1 cellular context compared by ENCODE assay signal in the genomic region with DNA sequence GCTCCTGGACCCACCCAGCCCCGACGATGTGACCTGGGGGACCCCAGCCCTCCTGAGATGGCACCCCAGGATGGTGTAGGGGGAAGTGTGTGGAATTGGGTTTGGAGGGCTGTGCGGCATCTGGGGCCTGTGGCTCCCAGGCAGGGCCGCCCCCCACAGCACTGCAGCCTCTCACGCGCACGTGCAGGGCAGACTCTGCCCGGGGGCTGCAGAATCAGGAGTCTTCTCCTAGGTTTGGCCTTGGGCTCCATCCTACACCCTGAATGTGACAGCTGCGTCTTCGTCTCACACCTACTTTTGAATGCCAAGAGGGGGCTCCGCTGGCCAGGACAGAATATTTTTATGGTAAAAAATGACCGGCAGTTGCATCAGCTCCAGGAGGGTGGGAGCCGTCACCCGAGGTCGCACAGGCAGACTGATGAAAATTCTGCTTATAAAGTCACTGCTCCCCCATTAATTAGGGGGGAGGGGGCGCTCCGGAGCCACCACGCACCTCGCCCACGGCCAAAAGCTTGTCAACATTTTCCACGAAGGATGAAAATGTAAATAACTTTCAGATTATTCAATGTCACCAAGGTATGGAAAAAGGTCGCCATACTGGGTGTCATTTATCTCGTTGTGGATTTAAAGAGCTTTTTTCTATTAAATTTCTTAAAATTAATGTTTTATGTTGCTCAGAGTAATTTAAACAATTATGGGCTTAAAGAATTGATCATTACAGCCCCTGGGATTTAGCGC.
TF ChIP-seq lines count a peak whose summit lies in the region.

No MANE protein-coding gene starts in this region.

TF ChIP-seq in K562, 482 proteins besides CTCF, POLR2A, EP300 and RAD21 (continued from another document and continues in another):
- TF ChIP-seq, protein P1, sequence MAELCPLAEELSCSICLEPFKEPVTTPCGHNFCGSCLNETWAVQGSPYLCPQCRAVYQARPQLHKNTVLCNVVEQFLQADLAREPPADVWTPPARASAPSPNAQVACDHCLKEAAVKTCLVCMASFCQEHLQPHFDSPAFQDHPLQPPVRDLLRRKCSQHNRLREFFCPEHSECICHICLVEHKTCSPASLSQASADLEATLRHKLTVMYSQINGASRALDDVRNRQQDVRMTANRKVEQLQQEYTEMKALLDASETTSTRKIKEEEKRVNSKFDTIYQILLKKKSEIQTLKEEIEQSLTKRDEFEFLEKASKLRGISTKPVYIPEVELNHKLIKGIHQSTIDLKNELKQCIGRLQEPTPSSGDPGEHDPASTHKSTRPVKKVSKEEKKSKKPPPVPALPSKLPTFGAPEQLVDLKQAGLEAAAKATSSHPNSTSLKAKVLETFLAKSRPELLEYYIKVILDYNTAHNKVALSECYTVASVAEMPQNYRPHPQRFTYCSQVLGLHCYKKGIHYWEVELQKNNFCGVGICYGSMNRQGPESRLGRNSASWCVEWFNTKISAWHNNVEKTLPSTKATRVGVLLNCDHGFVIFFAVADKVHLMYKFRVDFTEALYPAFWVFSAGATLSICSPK (IDR thresholded peaks at IDR 0.05; ENCODE audit: borderline replicate concordance): no peak
- no peak for TF ChIP-seq SMAD2 (IDR thresholded peaks at IDR 0.05; ENCODE audit: low read depth, low read length)
- TF ChIP-seq, protein P2, sequence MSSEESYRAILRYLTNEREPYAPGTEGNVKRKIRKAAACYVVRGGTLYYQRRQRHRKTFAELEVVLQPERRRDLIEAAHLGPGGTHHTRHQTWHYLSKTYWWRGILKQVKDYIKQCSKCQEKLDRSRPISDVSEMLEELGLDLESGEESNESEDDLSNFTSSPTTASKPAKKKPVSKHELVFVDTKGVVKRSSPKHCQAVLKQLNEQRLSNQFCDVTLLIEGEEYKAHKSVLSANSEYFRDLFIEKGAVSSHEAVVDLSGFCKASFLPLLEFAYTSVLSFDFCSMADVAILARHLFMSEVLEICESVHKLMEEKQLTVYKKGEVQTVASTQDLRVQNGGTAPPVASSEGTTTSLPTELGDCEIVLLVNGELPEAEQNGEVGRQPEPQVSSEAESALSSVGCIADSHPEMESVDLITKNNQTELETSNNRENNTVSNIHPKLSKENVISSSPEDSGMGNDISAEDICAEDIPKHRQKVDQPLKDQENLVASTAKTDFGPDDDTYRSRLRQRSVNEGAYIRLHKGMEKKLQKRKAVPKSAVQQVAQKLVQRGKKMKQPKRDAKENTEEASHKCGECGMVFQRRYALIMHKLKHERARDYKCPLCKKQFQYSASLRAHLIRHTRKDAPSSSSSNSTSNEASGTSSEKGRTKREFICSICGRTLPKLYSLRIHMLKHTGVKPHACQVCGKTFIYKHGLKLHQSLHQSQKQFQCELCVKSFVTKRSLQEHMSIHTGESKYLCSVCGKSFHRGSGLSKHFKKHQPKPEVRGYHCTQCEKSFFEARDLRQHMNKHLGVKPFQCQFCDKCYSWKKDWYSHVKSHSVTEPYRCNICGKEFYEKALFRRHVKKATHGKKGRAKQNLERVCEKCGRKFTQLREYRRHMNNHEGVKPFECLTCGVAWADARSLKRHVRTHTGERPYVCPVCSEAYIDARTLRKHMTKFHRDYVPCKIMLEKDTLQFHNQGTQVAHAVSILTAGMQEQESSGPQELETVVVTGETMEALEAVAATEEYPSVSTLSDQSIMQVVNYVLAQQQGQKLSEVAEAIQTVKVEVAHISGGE (CRISPR knock-in tag; IDR thresholded peaks at IDR 0.05): no peak
- TF ChIP-seq ZNF165 (CRISPR knock-in tag; IDR thresholded peaks at IDR 0.05; ENCODE audit: borderline replicate concordance): no peak
- TF ChIP-seq, protein P3, sequence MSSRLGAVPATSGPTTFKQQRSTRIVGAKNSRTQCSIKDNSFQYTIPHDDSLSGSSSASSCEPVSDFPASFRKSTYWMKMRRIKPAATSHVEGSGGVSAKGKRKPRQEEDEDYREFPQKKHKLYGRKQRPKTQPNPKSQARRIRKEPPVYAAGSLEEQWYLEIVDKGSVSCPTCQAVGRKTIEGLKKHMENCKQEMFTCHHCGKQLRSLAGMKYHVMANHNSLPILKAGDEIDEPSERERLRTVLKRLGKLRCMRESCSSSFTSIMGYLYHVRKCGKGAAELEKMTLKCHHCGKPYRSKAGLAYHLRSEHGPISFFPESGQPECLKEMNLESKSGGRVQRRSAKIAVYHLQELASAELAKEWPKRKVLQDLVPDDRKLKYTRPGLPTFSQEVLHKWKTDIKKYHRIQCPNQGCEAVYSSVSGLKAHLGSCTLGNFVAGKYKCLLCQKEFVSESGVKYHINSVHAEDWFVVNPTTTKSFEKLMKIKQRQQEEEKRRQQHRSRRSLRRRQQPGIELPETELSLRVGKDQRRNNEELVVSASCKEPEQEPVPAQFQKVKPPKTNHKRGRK (tag; IDR thresholded peaks at IDR 0.05): no peak
- TF ChIP-seq, protein P4, sequence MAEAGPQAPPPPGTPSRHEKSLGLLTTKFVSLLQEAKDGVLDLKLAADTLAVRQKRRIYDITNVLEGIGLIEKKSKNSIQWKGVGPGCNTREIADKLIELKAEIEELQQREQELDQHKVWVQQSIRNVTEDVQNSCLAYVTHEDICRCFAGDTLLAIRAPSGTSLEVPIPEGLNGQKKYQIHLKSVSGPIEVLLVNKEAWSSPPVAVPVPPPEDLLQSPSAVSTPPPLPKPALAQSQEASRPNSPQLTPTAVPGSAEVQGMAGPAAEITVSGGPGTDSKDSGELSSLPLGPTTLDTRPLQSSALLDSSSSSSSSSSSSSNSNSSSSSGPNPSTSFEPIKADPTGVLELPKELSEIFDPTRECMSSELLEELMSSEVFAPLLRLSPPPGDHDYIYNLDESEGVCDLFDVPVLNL (CRISPR knock-in tag; IDR thresholded peaks at IDR 0.05; ENCODE audit: low read depth): no peak
- TF ChIP-seq, protein P5, sequence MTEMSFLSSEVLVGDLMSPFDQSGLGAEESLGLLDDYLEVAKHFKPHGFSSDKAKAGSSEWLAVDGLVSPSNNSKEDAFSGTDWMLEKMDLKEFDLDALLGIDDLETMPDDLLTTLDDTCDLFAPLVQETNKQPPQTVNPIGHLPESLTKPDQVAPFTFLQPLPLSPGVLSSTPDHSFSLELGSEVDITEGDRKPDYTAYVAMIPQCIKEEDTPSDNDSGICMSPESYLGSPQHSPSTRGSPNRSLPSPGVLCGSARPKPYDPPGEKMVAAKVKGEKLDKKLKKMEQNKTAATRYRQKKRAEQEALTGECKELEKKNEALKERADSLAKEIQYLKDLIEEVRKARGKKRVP (CRISPR knock-in tag; IDR thresholded peaks at IDR 0.05): peak; percentile 93
- no peak for TF ChIP-seq TEAD1 (CRISPR knock-in tag; IDR thresholded peaks at IDR 0.05)
- no peak for TF ChIP-seq RUNX1 (IDR thresholded peaks at IDR 0.05; ENCODE audit: low read depth)
- no peak for TF ChIP-seq NFIX (CRISPR knock-in tag; IDR thresholded peaks at IDR 0.05; ENCODE audit: low read depth)
- TF ChIP-seq MYC (IDR thresholded peaks at IDR 0.05; ENCODE audit: low read depth, low read length): 0 out of 2 replicates have a peak, but pooled peaks have one; percentile 4
- no peak for TF ChIP-seq MYC (CRISPR knock-in tag; IDR thresholded peaks at IDR 0.05; ENCODE audit: borderline replicate concordance, low read depth)
- no peak for TF ChIP-seq TSC22D4 (tag; IDR thresholded peaks at IDR 0.05)
- TF ChIP-seq SMAD4 (CRISPR knock-in tag; conservative IDR thresholded peaks at IDR 0.05): peak; percentile 74
- TF ChIP-seq MAZ (CRISPR knock-in tag; conservative IDR thresholded peaks at IDR 0.05 in 1 of 2, IDR thresholded peaks at IDR 0.05 in 1 of 2): peak in 1 of 2 experiments; percentile 26; a peak in 1 of 4 replicates
- TF ChIP-seq ZNF79 (CRISPR knock-in tag; IDR thresholded peaks at IDR 0.05; ENCODE audit: low read depth): 0 out of 2 replicates have a peak, but pooled peaks have one; percentile 20
- TF ChIP-seq, protein P6, sequence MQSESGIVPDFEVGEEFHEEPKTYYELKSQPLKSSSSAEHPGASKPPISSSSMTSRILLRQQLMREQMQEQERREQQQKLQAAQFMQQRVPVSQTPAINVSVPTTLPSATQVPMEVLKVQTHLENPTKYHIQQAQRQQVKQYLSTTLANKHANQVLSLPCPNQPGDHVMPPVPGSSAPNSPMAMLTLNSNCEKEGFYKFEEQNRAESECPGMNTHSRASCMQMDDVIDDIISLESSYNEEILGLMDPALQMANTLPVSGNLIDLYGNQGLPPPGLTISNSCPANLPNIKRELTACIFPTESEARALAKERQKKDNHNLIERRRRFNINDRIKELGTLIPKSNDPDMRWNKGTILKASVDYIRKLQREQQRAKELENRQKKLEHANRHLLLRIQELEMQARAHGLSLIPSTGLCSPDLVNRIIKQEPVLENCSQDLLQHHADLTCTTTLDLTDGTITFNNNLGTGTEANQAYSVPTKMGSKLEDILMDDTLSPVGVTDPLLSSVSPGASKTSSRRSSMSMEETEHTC (IDR thresholded peaks at IDR 0.05): no peak
- no peak for TF ChIP-seq ZNF134 (CRISPR knock-in tag; conservative IDR thresholded peaks at IDR 0.05)
- peak; percentile 70; the same call in 1 of the 2 replicates for TF ChIP-seq ZNF76 (CRISPR knock-in tag; IDR thresholded peaks at IDR 0.05; ENCODE audit: borderline replicate concordance)
- TF ChIP-seq, protein P7, sequence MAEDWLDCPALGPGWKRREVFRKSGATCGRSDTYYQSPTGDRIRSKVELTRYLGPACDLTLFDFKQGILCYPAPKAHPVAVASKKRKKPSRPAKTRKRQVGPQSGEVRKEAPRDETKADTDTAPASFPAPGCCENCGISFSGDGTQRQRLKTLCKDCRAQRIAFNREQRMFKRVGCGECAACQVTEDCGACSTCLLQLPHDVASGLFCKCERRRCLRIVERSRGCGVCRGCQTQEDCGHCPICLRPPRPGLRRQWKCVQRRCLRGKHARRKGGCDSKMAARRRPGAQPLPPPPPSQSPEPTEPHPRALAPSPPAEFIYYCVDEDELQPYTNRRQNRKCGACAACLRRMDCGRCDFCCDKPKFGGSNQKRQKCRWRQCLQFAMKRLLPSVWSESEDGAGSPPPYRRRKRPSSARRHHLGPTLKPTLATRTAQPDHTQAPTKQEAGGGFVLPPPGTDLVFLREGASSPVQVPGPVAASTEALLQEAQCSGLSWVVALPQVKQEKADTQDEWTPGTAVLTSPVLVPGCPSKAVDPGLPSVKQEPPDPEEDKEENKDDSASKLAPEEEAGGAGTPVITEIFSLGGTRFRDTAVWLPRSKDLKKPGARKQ (CRISPR knock-in tag; IDR thresholded peaks at IDR 0.05): 0 out of 2 replicates have a peak, but pooled peaks have one; percentile 22
- TF ChIP-seq, protein P8, sequence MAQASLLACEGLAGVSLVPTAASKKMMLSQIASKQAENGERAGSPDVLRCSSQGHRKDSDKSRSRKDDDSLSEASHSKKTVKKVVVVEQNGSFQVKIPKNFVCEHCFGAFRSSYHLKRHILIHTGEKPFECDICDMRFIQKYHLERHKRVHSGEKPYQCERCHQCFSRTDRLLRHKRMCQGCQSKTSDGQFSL (CRISPR knock-in tag; IDR thresholded peaks at IDR 0.05): 0 out of 2 replicates have a peak, but pooled peaks have one; percentile 26
- TF ChIP-seq, protein P8 (tag; IDR thresholded peaks at IDR 0.05): no peak
- TF ChIP-seq JUN (IDR thresholded peaks at IDR 0.05; ENCODE audit: borderline replicate concordance, low read depth, low read length): no peak
- TF ChIP-seq JUN (CRISPR knock-in tag; IDR thresholded peaks at IDR 0.05; ENCODE audit: borderline replicate concordance): 0 out of 2 replicates have a peak, but pooled peaks have one; percentile 65
- TF ChIP-seq EP400 (IDR thresholded peaks at IDR 0.05): peak; percentile 64; the same call in 1 of the 2 replicates
- TF ChIP-seq CBX8 (IDR thresholded peaks at IDR 0.05; ENCODE audit: borderline replicate concordance, extremely low read depth, low read depth, low read length, poor library complexity, severe bottlenecking): no peak
- TF ChIP-seq ZNF584 (CRISPR knock-in tag; IDR thresholded peaks at IDR 0.05; ENCODE audit: low read depth): 0 out of 2 replicates have a peak, but pooled peaks have one; percentile 56
